Comparison of ENCODE assay signal across 26 cellular contexts in genomic region chr17:39722104-39722503, GRCh38. TPM values are rescaled to one million over a fixed set of nuclear protein-coding genes. Genes with fewer than 3 reads are reported as not detected.
"Had no signal": no experiment of that assay in that cellular context is flagged by ENCODE, and none has a peak within 500 bp of the region (broad histone marks: within the 10 kb centered on the region; RNA-seq: fewer than 3 reads in every experiment).

No MANE protein-coding gene starts in this region.

- H3K9me3 ChIP-seq: gastrocnemius medialis, lower lobe of right lung, ovary, psoas muscle, spleen, testis, tibial artery had no signal

- H3K36me3 ChIP-seq: ovary had no signal

- H3K4me3 ChIP-seq: dorsolateral prefrontal cortex, gastrocnemius medialis, lower lobe of right lung, ovary, psoas muscle, skin epidermis, spleen, testis, tibial artery had no signal

- FAIRE-seq: colon, keratinocyte had no signal

- H3K4me1 ChIP-seq: lower lobe of right lung, psoas muscle, spleen, testis, tibial artery had no signal

- H3K27ac ChIP-seq: dorsolateral prefrontal cortex, epithelial cell of prostate, gastrocnemius medialis, lower lobe of right lung, ovary, psoas muscle, skin epidermis, spleen, testis, tibial artery had no signal

- H3K27me3 ChIP-seq: dorsolateral prefrontal cortex, gastrocnemius medialis, ovary, spleen, testis, tibial artery had no signal

- DNase-seq: dorsolateral prefrontal cortex; effector CD4-positive, alpha-beta T cell; foreskin fibroblast; gastrocnemius medialis; head of caudate nucleus; left ventricle myocardium superior; lower lobe of right lung; naive thymus-derived CD8-positive, alpha-beta T cell; nephron progenitor cell; nucleus accumbens; ovary; posterior cingulate gyrus; psoas muscle; spleen; stimulated activated CD4-positive, alpha-beta T cell treated with anti-CD3 and anti-CD28 coated beads, Interleukin-4, amount 100 ng/mL, for 4 hours; stimulated activated naive CD8-positive, alpha-beta T cell treated with anti-CD3 and anti-CD28 coated beads, Interleukin-15, Interleukin-2, amounts not matched to agents 100 U/mL and 50 U/mL, for 24 hours; substantia nigra; testis; tibial artery had no signal

RNA-seq across cellular contexts. Expression of gene GRB7, which starts 15.6 kb away (rescaled TPM):
- total RNA-seq: glomerular endothelial cell; myocyte; naive thymus-derived CD8-positive, alpha-beta T cell; psoas muscle had no signal
- polyA plus RNA-seq: naive thymus-derived CD8-positive, alpha-beta T cell had no signal

RNA-seq across cellular contexts. Expression of gene PNMT, which starts 53.9 kb away (rescaled TPM):
- total RNA-seq: glomerular endothelial cell, urinary bladder had no signal
- polyA plus RNA-seq: keratinocyte had no signal
